Comparison of ENCODE assay signal across 20 cellular contexts in the genomic region with DNA sequence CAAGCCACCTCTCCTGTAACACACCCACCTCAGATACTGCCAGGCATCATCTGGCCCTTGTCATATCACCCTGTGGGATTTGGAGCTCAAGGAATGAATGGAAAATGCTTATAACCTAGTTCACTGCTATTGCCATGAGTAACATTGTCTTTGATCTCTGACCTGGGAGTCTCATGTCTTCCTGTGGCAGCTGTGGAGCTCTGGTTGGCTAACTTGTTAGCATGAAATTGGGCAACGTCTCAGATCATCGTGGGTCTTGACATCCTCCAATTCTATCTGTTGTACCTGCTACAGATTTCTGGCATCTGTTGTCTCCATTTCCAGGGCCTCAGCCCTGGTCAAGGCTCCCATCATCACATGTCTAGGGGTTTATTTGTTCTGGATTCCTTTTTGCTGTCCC. TPM values are rescaled to one million over a fixed set of nuclear protein-coding genes. Genes with fewer than 3 reads are reported as not detected.
DNase-seq lines count a peak whose midpoint lies in the region; ATAC-seq lines count a peak whose summit lies in the region.
"Had no signal": no experiment of that assay in that cellular context is flagged by ENCODE, and none has a peak within 500 bp of the region (broad histone marks: within the 10 kb centered on the region; RNA-seq: fewer than 3 reads in every experiment).

No MANE protein-coding gene starts in this region.

- no peaks in the 10 kb centered on the region for H3K36me3 Mint-ChIP-seq in activated naive CD8-positive, alpha-beta T cell treated with anti-CD3 and anti-CD28 coated beads, Interleukin-2, amount 50 U/mL, for 24 hours (ENCODE audit: low read depth)

- peak; percentile 41 for ATAC-seq in activated naive CD8-positive, alpha-beta T cell treated with anti-CD3 and anti-CD28 coated beads, Interleukin-2, amount 50 U/mL, for 24 hours
- ATAC-seq: HCT116 had no signal

- H3K27me3 Mint-ChIP-seq in activated naive CD8-positive, alpha-beta T cell treated with anti-CD3 and anti-CD28 coated beads, Interleukin-2, amount 50 U/mL, for 24 hours = peaks cover 23% of the 10 kb centered on the region

- H3K4me1 Mint-ChIP-seq in activated naive CD8-positive, alpha-beta T cell treated with anti-CD3 and anti-CD28 coated beads, Interleukin-2, amount 50 U/mL, for 24 hours = peaks cover 4% of the 10 kb centered on the region

- H3K9me3 Mint-ChIP-seq in activated naive CD8-positive, alpha-beta T cell treated with anti-CD3 and anti-CD28 coated beads, Interleukin-2, amount 50 U/mL, for 24 hours = no peaks in the 10 kb centered on the region

- no peak overlapping the region for H3K4me3 Mint-ChIP-seq in activated naive CD8-positive, alpha-beta T cell treated with anti-CD3 and anti-CD28 coated beads, Interleukin-2, amount 50 U/mL, for 24 hours

- no peak overlapping the region for H3K27ac Mint-ChIP-seq in activated naive CD8-positive, alpha-beta T cell treated with anti-CD3 and anti-CD28 coated beads, Interleukin-2, amount 50 U/mL, for 24 hours

- peak; percentile 50 for DNase-seq in DMS53 (lab: John Stamatoyannopoulos, UW)
- no peak for DNase-seq in DMS53 treated with DMSO at 0.1 percent for 48 hours (lab: John Stamatoyannopoulos, UW; ENCODE audit: unreplicated experiment)
- peak; percentile 3 for DNase-seq in CD1c-positive myeloid dendritic cell (ENCODE audit: extremely low spot score)
- DNase-seq in MV-4-11 (lab: John Stamatoyannopoulos, UW) = peak; percentile 24
- no peak for DNase-seq in activated naive CD8-positive, alpha-beta T cell treated with anti-CD3 and anti-CD28 coated beads, Interleukin-2, amount 50 U/mL, for 24 hours
- DNase-seq in central memory CD4-positive, alpha-beta T cell = no peak
- no peak for DNase-seq in H4 (ENCODE audit: low spot score)
- no peak for DNase-seq in DMS153 treated with DMSO at 0.1 percent for 48 hours (lab: John Stamatoyannopoulos, UW; ENCODE audit: unreplicated experiment)
- DNase-seq: AML-193, GDM1, KBM-7, NCI-H1092 treated with DMSO at 0.1 percent for 48 hours, NCI-H2081, RPMI8226, SHP77 treated with DMSO at 0.1 percent for 48 hours, SK-N-SH had no signal

RNA-seq across cellular contexts. Expression of gene TMEM270, which starts 2.2 kb away (rescaled TPM):
- 0.21 TPM in 1 of 2 replicates, not detected in the other for total RNA-seq in H4 (2014; rRNA removed; shearing (Covaris generic))
- total RNA-seq: MCF 10A, NCI-H460, OCI-LY7 had no signal

RNA-seq across cellular contexts. Expression of gene METTL27, which starts 16.5 kb away (rescaled TPM):
- total RNA-seq in H4 (2014; rRNA removed; shearing (Covaris generic)) = 0.48 and 3.3 TPM in 2 replicates

RNA-seq across cellular contexts. Expression of gene CLDN4, which starts 28.0 kb away (rescaled TPM):
- 1.2 and 4.0 TPM in 2 replicates for total RNA-seq in H4 (2014; rRNA removed; shearing (Covaris generic))

Comparison
In these comparisons a context has a peak if more than half of its experiments do, and no peak if none do; other contexts are left out.
1. DNase-seq: peak in DMS53 (single experiment), CD1c-positive myeloid dendritic cell (single experiment) and MV-4-11 (single experiment); none in DMS53 treated with DMSO at 0.1 percent for 48 hours (single experiment), activated naive CD8-positive, alpha-beta T cell treated with anti-CD3 and anti-CD28 coated beads, Interleukin-2, amount 50 U/mL, for 24 hours (single experiment), central memory CD4-positive, alpha-beta T cell (single experiment), H4 (single experiment) and DMS153 treated with DMSO at 0.1 percent for 48 hours (single experiment).